In the genomic region with DNA sequence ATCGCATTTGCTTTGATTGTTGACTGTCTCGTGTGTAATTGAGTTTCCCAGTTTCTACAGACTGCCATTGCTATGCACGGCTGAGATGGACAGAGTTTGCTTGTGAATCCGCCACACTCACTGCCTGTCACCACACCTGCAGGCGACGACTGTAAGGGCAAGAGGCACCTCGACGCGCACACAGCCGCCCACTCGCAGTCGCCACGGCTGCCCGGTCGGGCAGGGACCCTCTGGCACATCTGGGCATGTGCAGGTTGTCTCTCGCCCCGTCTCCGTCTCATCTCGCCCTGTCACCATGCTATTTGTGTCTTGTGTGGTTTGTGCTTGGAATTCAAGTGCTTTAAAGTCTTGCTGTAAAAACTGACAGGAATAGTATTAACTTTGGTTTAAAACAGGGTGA, we compare ENCODE assay signal across 1 cellular context.
TF ChIP-seq lines count a peak whose summit lies in the region.

No MANE protein-coding gene starts in this region.

TF ChIP-seq in IMR-90, 13 proteins besides CTCF, POLR2A, EP300 and RAD21:
- TF ChIP-seq MAZ (IDR thresholded peaks at IDR 0.05; ENCODE audit: borderline replicate concordance, low read depth, low read length) (no peak), RCOR1 (IDR thresholded peaks at IDR 0.05; ENCODE audit: insufficient replicate concordance, low read length) (no peak), RFX5 (IDR thresholded peaks at IDR 0.05; ENCODE audit: low read depth, low read length) (no peak), CHD1 (IDR thresholded peaks at IDR 0.05; ENCODE audit: low read depth, low read length) (no peak), SMC3 (IDR thresholded peaks at IDR 0.05; ENCODE audit: low read depth, low read length) (no peak), MAFK (IDR thresholded peaks at IDR 0.05; ENCODE audit: low read depth, low read length) (no peak), MXI1 (IDR thresholded peaks at IDR 0.05; ENCODE audit: borderline replicate concordance, low read depth, low read length) (no peak), NFE2L2 (IDR thresholded peaks at IDR 0.05; ENCODE audit: low read depth, low read length) (no peak), FOS (IDR thresholded peaks at IDR 0.05; ENCODE audit: low read depth, low read length) (no peak), BHLHE40 (IDR thresholded peaks at IDR 0.05; ENCODE audit: low read depth, low read length) (no peak), CEBPB (IDR thresholded peaks at IDR 0.05; ENCODE audit: low read depth, low read length) (no peak)
- TF ChIP-seq, protein P1, sequence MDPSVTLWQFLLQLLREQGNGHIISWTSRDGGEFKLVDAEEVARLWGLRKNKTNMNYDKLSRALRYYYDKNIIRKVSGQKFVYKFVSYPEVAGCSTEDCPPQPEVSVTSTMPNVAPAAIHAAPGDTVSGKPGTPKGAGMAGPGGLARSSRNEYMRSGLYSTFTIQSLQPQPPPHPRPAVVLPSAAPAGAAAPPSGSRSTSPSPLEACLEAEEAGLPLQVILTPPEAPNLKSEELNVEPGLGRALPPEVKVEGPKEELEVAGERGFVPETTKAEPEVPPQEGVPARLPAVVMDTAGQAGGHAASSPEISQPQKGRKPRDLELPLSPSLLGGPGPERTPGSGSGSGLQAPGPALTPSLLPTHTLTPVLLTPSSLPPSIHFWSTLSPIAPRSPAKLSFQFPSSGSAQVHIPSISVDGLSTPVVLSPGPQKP (IDR thresholded peaks at IDR 0.05; ENCODE audit: borderline replicate concordance, low read depth, low read length) = no peak
- TF ChIP-seq, protein P2, sequence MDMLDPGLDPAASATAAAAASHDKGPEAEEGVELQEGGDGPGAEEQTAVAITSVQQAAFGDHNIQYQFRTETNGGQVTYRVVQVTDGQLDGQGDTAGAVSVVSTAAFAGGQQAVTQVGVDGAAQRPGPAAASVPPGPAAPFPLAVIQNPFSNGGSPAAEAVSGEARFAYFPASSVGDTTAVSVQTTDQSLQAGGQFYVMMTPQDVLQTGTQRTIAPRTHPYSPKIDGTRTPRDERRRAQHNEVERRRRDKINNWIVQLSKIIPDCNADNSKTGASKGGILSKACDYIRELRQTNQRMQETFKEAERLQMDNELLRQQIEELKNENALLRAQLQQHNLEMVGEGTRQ (IDR thresholded peaks at IDR 0.05; ENCODE audit: low read depth, low read length) = no peak
